Comparison of ENCODE assay signal across 10 cellular contexts in the genomic region with DNA sequence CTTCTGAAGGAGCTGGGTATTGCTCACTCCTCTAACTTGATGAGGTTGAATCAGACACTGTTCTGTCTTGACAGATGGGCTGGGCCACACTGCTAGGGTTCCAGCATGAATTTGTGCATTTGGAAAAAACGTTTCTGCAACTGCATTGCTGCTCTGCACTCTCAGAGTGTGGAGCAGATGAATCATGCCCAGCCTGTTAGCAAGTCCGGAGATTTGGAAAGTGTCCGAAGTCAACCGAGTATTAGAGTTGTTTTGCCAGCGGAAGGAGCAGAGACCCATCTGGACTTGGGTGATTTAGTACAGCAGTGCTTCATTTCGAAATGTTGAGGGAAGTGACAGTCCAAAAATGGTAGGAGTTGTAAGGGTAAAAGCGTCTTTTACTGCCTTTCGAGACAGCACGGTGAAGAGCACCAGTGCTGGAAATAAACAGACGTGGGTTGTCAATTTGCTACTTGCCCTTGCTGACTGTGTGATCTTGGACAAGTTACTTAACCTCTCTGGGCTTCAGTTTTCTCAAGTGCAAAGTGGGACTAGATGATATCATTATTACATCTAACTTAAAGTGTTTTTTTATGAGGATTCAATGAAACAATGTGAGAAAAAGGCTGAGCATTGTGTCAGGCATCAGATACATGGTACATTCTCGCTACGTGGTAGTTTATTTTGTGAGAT.
A peak's percentile ranks its signal among the peaks of the same experiment; 100 is the strongest.
DNase-seq lines count a peak whose midpoint lies in the region; ATAC-seq and TF ChIP-seq lines count a peak whose summit lies in the region.
"Had no signal": no experiment of that assay in that cellular context is flagged by ENCODE, and none has a peak within 500 bp of the region (broad histone marks: within the 10 kb centered on the region; RNA-seq: fewer than 3 reads in every experiment).

No MANE protein-coding gene starts in this region.

- H3K36me3 ChIP-seq in BJ (ENCODE audit: control insufficient read depth, insufficient read depth, low read length) = no peaks in the 10 kb centered on the region
- H3K36me3 ChIP-seq: Peyer's patch had no signal

- H3K4me3 ChIP-seq in BJ (ENCODE audit: low read depth, low read length) (no peak overlapping the region), epithelial cell of esophagus (ENCODE audit: low read length) (no peak overlapping the region)
- H3K4me3 ChIP-seq: Peyer's patch had no signal

- ATAC-seq in GM21529 (IDR thresholded peaks at IDR 0.05; ENCODE audit: unreplicated experiment) (no peak), HG03045 (IDR thresholded peaks at IDR 0.05; ENCODE audit: unreplicated experiment) (no peak)

- no peak for TF ChIP-seq CTCF in BJ (IDR thresholded peaks at IDR 0.05; ENCODE audit: insufficient read depth, low read depth, low read length)
- no peak for TF ChIP-seq CTCF in epithelial cell of esophagus (IDR thresholded peaks at IDR 0.05; ENCODE audit: insufficient read depth, low read depth, low read length, missing control alignments)

- DNase-seq in BJ (ENCODE audit: low read depth) = peak; percentile 84
- DNase-seq in NCI-H446 treated with DMSO at 0.1 percent for 48 hours (lab: John Stamatoyannopoulos, UW) = peak; percentile 76
- peak; percentile 53 for DNase-seq in epithelial cell of esophagus (ENCODE audit: low read depth)
- peak; percentile 68 for DNase-seq in non-pigmented ciliary epithelial cell (ENCODE audit: low read depth)
- DNase-seq in NCI-H146 (lab: John Stamatoyannopoulos, UW) = no peak
- no peak for DNase-seq in NCI-H82 (lab: John Stamatoyannopoulos, UW)
- DNase-seq: DMS79 had no signal

- CTCF ChIA-PET in BJ (lab: Yijun Ruan, JAX) = interaction anchor here (1.1 kb wide), 1 partner anchor 11 kb away, joined by 3 read pairs; no protein-coding TSS in a partner anchor

- POLR2A ChIA-PET in BJ (lab: Charles Lee) = no interaction called here

- H3K27me3 ChIP-seq in BJ (ENCODE audit: control insufficient read depth, insufficient read depth, low read length) = no peaks in the 10 kb centered on the region
- H3K27me3 ChIP-seq: Peyer's patch had no signal

Comparison
In these comparisons a context has a peak if more than half of its experiments do, and no peak if none do; other contexts are left out.
1. DNase-seq: peak in BJ (single experiment), NCI-H446 treated with DMSO at 0.1 percent for 48 hours (single experiment), epithelial cell of esophagus (single experiment) and non-pigmented ciliary epithelial cell (single experiment); none in NCI-H146 (single experiment) and NCI-H82 (single experiment).